Comparison of ENCODE assay signal across 8 cellular contexts in genomic region chr15:66387176-66388056, GRCh38. TPM values are rescaled to one million over a fixed set of nuclear protein-coding genes. Genes with fewer than 3 reads are reported as not detected.
DNase-seq lines count a peak whose midpoint lies in the region; ATAC-seq and TF ChIP-seq lines count a peak whose summit lies in the region.

No MANE protein-coding gene starts in this region.

- H3K36me3 ChIP-seq in adrenal gland (replicated peaks in 1 of 2) (no peaks in the 10 kb centered on the region), rectal smooth muscle tissue (ENCODE audit: control insufficient read depth, insufficient read depth, low read length) (no peaks in the 10 kb centered on the region), vagina (no peaks in the 10 kb centered on the region)

- H3K27me3 ChIP-seq in adrenal gland (no peaks in the 10 kb centered on the region), rectal smooth muscle tissue (ENCODE audit: control insufficient read depth, insufficient read depth, low read length) (no peaks in the 10 kb centered on the region), vagina (no peaks in the 10 kb centered on the region)

- TF ChIP-seq POLR2A in adrenal gland (IDR thresholded peaks at IDR 0.05) (peak in 1 of 2 donors; percentile 54), vagina (IDR thresholded peaks at IDR 0.05) (no peak)

- H3K4me3 ChIP-seq in adrenal gland (peak overlapping the region; percentile 3 to 93 (median 37)), rectal smooth muscle tissue (ENCODE audit: low read length) (peak overlapping the region; percentile 86), vagina (peak overlapping the region; percentile 85 to 86)

- H3K4me1 ChIP-seq in adrenal gland (replicated peaks in 1 of 2) (peaks cover 8 to 21% of the 10 kb centered on the region in 2 donors), rectal smooth muscle tissue (ENCODE audit: control insufficient read depth, insufficient read depth, low read length) (peaks cover 5% of the 10 kb centered on the region), vagina (peaks cover 52% of the 10 kb centered on the region)

- H3K9me3 ChIP-seq in adrenal gland (replicated peaks in 1 of 3) = no peaks in the 10 kb centered on the region
- H3K9me3 ChIP-seq in vagina = no peaks in the 10 kb centered on the region

- intact Hi-C loops in adrenal gland (cut with DNase I) (loop anchor here (5.0 kb wide), 1 partner anchor 110 kb away; the partner anchor contains the start of gene SNAPC5 (in 2 of the 2)), left ventricle myocardium superior (cut with micrococcal nuclease) (loop anchor here (5.0 kb wide), 1 partner anchor 115 kb away; the partner anchor contains the start of gene RPL4), vagina (cut with DNase I) (no loop called here)

- peak; percentile 23 for ATAC-seq in GM18867 (IDR thresholded peaks at IDR 0.05; ENCODE audit: unreplicated experiment)
- peak; percentile 17 for ATAC-seq in HG03521 (IDR thresholded peaks at IDR 0.05; ENCODE audit: unreplicated experiment)
- ATAC-seq in left ventricle myocardium superior = peak; percentile 60

- 0 to 2% (median 1%) methylated on average over 22 to 61 of the region's 61 CpGs for WGBS in adrenal gland, 4 donors

- peak overlapping the region; percentile 58 for H3K9ac ChIP-seq in rectal smooth muscle tissue (ENCODE audit: low read length)

- H3K27ac ChIP-seq in adrenal gland = peak overlapping the region; percentile 48 to 97 (median 94)
- peak overlapping the region; percentile 80 for H3K27ac ChIP-seq in rectal smooth muscle tissue (ENCODE audit: low read depth, low read length)
- H3K27ac ChIP-seq in vagina = peak overlapping the region; percentile 95

- DNase-seq in AG08396 (ENCODE audit: low spot score) (peak; percentile 77), T follicular helper cell (ENCODE audit: low read depth) (peak; percentile 56), adrenal gland (peak; percentile 72 to 88 (median 83)), left ventricle myocardium superior (peak; percentile 78), vagina (ENCODE audit: extremely low spot score in 2 of 2) (peak in 1 of 2 donors; percentile 87)

- TF ChIP-seq CTCF in adrenal gland (IDR thresholded peaks at IDR 0.05) (peak in 5 of 6 experiments; percentile 13 to 33 (median 23)), vagina (IDR thresholded peaks at IDR 0.05) (peak in 1 of 3 experiments; percentile 4)

RNA-seq across cellular contexts. Expression of gene MAP2K1, which starts 0.7 kb away (rescaled TPM):
- total RNA-seq in adrenal gland (10 to 100 TPM; 39.5 to 60.0 (median 46.9) TPM), left ventricle myocardium superior (40.4 TPM), vagina (23.6 TPM)
- 10 to 100 TPM; 14.0 to 49.3 (median 14.3) TPM for polyA plus RNA-seq in adrenal gland

RNA-seq across cellular contexts. Expression of gene TIPIN, which starts 30.9 kb away (rescaled TPM):
- total RNA-seq in adrenal gland (1 to 10 TPM; 1.3 to 8.5 (median 6.5) TPM), left ventricle myocardium superior (4.0 TPM), vagina (7.9 TPM)
- polyA plus RNA-seq in adrenal gland = 10 to 100 TPM in 1 of 3 donors, 1 to 10 TPM in 2; 3.4 to 12.0 (median 4.9) TPM
